In the genomic region with DNA sequence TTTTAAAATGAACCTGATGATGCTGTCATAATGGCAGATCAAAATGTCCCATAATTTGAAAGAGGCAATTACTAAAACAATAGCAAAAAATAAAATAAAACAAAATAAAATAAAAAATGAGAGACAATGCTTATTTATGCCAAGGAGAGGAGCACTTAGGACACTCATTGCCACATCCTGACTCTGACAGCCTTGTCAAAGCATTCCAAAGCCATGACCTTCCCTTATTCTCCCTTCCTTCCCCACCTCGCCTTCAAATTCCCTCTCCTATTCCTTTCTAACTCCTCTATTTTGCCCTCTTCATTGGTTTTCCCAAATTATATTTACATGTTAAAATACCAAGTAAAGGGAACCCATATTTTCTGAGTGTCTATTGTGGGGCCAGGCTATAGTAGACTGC, we compare ENCODE assay signal across 20 cellular contexts.
DNase-seq lines count a peak whose midpoint lies in the region; ATAC-seq and TF ChIP-seq lines count a peak whose summit lies in the region.
"Had no signal": no experiment of that assay in that cellular context is flagged by ENCODE, and none has a peak within 500 bp of the region (broad histone marks: within the 10 kb centered on the region; RNA-seq: fewer than 3 reads in every experiment).

No MANE protein-coding gene starts in this region.

- peaks cover 56% of the 10 kb centered on the region for H3K79me2 ChIP-seq in mammary epithelial cell (ENCODE audit: insufficient read depth, low read length)

- no peak overlapping the region for H3K4me2 ChIP-seq in mammary epithelial cell (ENCODE audit: insufficient read depth, low read depth, low read length)

- no peak overlapping the region for H3K9ac ChIP-seq in mammary epithelial cell (ENCODE audit: insufficient read depth, low read length)

- no peaks in the 10 kb centered on the region for H3K36me3 ChIP-seq in mammary epithelial cell (ENCODE audit: insufficient read depth, low read length)

- H3K9me3 Mint-ChIP-seq in MCF 10A (ENCODE audit: unreplicated experiment), result peaks cover 7% of the 10 kb centered on the region
- H3K9me3 Mint-ChIP-seq in type B pancreatic cell, result peaks cover 19% of the 10 kb centered on the region
- peaks cover 4% of the 10 kb centered on the region for H3K9me3 Mint-ChIP-seq in stimulated activated effector memory CD8-positive, alpha-beta T cell treated with anti-CD3 and anti-CD28 coated beads, Interleukin-12 subunit alpha, Interleukin-12 subunit beta, amount 100 ng/mL, for 72 hours

- in situ Hi-C loops in mammary epithelial cell (cut with MboI; ENCODE audit: low sequenced_read_pairs in 2 of 2), result no loop called here

- no peaks in the 10 kb centered on the region for H3K27me3 ChIP-seq in mammary epithelial cell (ENCODE audit: insufficient read depth, low read length)

- no peak for ATAC-seq in stimulated activated effector memory CD8-positive, alpha-beta T cell treated with anti-CD3 and anti-CD28 coated beads, Interleukin-12 subunit alpha, Interleukin-12 subunit beta, amount 100 ng/mL, for 72 hours
- ATAC-seq: HepG2 had no signal

- no peak overlapping the region for H2AFZ ChIP-seq in mammary epithelial cell (ENCODE audit: low read depth, low read length)

- peaks cover 5% of the 10 kb centered on the region for H3K4me1 Mint-ChIP-seq in MCF 10A (ENCODE audit: insufficient read depth, unreplicated experiment)
- no peaks in the 10 kb centered on the region for H3K4me1 Mint-ChIP-seq in type B pancreatic cell (ENCODE audit: unreplicated experiment)
- H3K4me1 Mint-ChIP-seq in stimulated activated effector memory CD8-positive, alpha-beta T cell treated with anti-CD3 and anti-CD28 coated beads, Interleukin-12 subunit alpha, Interleukin-12 subunit beta, amount 100 ng/mL, for 72 hours, result no peaks in the 10 kb centered on the region

- no peaks in the 10 kb centered on the region for H3K36me3 Mint-ChIP-seq in MCF 10A (ENCODE audit: insufficient read depth, unreplicated experiment)
- peaks cover 3% of the 10 kb centered on the region for H3K36me3 Mint-ChIP-seq in type B pancreatic cell
- H3K36me3 Mint-ChIP-seq in stimulated activated effector memory CD8-positive, alpha-beta T cell treated with anti-CD3 and anti-CD28 coated beads, Interleukin-12 subunit alpha, Interleukin-12 subunit beta, amount 100 ng/mL, for 72 hours, result no peaks in the 10 kb centered on the region

- dilution Hi-C loops in mammary epithelial cell (cut with HindIII; ENCODE audit: low sequenced_read_pairs), result no loop called here

- DNase-seq in mammary epithelial cell (peak; percentile 24), MCF 10A (ENCODE audit: unreplicated experiment) (no peak), RPMI7951 (ENCODE audit: low read depth) (peak; percentile 39), fibroblast of mammary gland (ENCODE audit: low read depth) (peak; percentile 5), type B pancreatic cell (ENCODE audit: extremely low spot score, unreplicated experiment) (no peak), COLO668 (lab: John Stamatoyannopoulos, UW; ENCODE audit: unreplicated experiment) (no peak), hippocampal formation (lab: John Stamatoyannopoulos, UW) (no peak)
- DNase-seq in stimulated activated effector memory CD8-positive, alpha-beta T cell treated with anti-CD3 and anti-CD28 coated beads, Interleukin-12 subunit alpha, Interleukin-12 subunit beta, amount 100 ng/mL, for 72 hours (ENCODE audit: low spot score in 2 of 2), result no peak
- DNase-seq: DMS153, GF-D8, Karpas-422, NCI-H1105 treated with DMSO at 0.1 percent for 48 hours, NCI-H146, NCI-H2029, NCI-H446 treated with DMSO at 0.1 percent for 48 hours, NCI-H526, SIG-M5 had no signal

- no peak overlapping the region for H3K4me3 ChIP-seq in mammary epithelial cell (replicated peaks in 1 of 3; ENCODE audit: insufficient read depth in 1 of 3, low read depth in 2 of 3, low read length in 3 of 3)
- H3K4me3 ChIP-seq in fibroblast of mammary gland (ENCODE audit: control insufficient read depth, low read depth, low read length), result no peak overlapping the region
- H3K4me3 ChIP-seq: SK-N-MC had no signal

- no peak overlapping the region for H3K27ac Mint-ChIP-seq in MCF 10A (ENCODE audit: low read depth, unreplicated experiment)
- no peak overlapping the region for H3K27ac Mint-ChIP-seq in type B pancreatic cell
- no peak overlapping the region for H3K27ac Mint-ChIP-seq in stimulated activated effector memory CD8-positive, alpha-beta T cell treated with anti-CD3 and anti-CD28 coated beads, Interleukin-12 subunit alpha, Interleukin-12 subunit beta, amount 100 ng/mL, for 72 hours

- no peaks in the 10 kb centered on the region for H4K20me1 ChIP-seq in mammary epithelial cell (ENCODE audit: insufficient read depth, low read length)

- POLR2A ChIA-PET in MCF 10A (lab: Yijun Ruan, JAX), result no interaction called here

- 80% methylated on average over 1 of the region's 1 CpG for WGBS in mammary epithelial cell (ENCODE audit: low coverage, missing lambda C conversion rate)

- no peaks in the 10 kb centered on the region for H3K9me3 ChIP-seq in mammary epithelial cell (replicated peaks; ENCODE audit: insufficient read depth, low read length)

- no TSS peak for BruUV-seq in mammary epithelial cell (replicated peaks; lab: Mats Ljungman, UMichigan)
- BruUV-seq in MCF 10A (replicated peaks; lab: Mats Ljungman, UMichigan), result no TSS peak

- no peak for TF ChIP-seq CTCF in mammary epithelial cell (conservative IDR thresholded peaks at IDR 0.05 in 1 of 2, IDR thresholded peaks at IDR 0.05 in 1 of 2; ENCODE audit: extremely low read depth in 1 of 2, insufficient read depth in 1 of 2, low read depth in 1 of 2, low read length in 2 of 2)
- no peak for TF ChIP-seq CTCF in MCF 10A (IDR thresholded peaks at IDR 0.05; ENCODE audit: unreplicated experiment)
- no peak for TF ChIP-seq CTCF in fibroblast of mammary gland (conservative IDR thresholded peaks at IDR 0.05; ENCODE audit: control insufficient read depth, insufficient read depth, low read depth, low read length)
- TF ChIP-seq CTCF in type B pancreatic cell (conservative IDR thresholded peaks at IDR 0.05), result no peak

- peaks cover 6% of the 10 kb centered on the region for H3K4me1 ChIP-seq in mammary epithelial cell (ENCODE audit: insufficient read depth, low read length)

- H3K4me3 Mint-ChIP-seq in MCF 10A (ENCODE audit: unreplicated experiment) (no peak overlapping the region), type B pancreatic cell (no peak overlapping the region)
- H3K4me3 Mint-ChIP-seq in stimulated activated effector memory CD8-positive, alpha-beta T cell treated with anti-CD3 and anti-CD28 coated beads, Interleukin-12 subunit alpha, Interleukin-12 subunit beta, amount 100 ng/mL, for 72 hours, result no peak overlapping the region

- no peak overlapping the region for H3K27ac ChIP-seq in mammary epithelial cell (ENCODE audit: insufficient read depth, low read depth, low read length)
- H3K27ac ChIP-seq: 22Rv1, SK-N-MC had no signal

- H3K27me3 Mint-ChIP-seq in MCF 10A (ENCODE audit: insufficient read depth, unreplicated experiment) (no peaks in the 10 kb centered on the region), type B pancreatic cell (no peaks in the 10 kb centered on the region)

- intact Hi-C loops in mammary epithelial cell (cut with micrococcal nuclease) (no loop called here), MCF 10A (cut with micrococcal nuclease) (no loop called here)

- CTCF ChIA-PET in mammary epithelial cell (lab: Charles Lee; ENCODE audit: low non-redundant PET) (no interaction called here), MCF 10A (lab: Yijun Ruan, JAX) (no interaction called here)

Comparison
In these comparisons a context has a peak if more than half of its experiments do, and no peak if none do; other contexts are left out.
1. DNase-seq: peak in mammary epithelial cell (single experiment), RPMI7951 (single experiment) and fibroblast of mammary gland (single experiment); none in MCF 10A (single experiment), type B pancreatic cell (single experiment), stimulated activated effector memory CD8-positive, alpha-beta T cell treated with anti-CD3 and anti-CD28 coated beads, Interleukin-12 subunit alpha, Interleukin-12 subunit beta, amount 100 ng/mL, for 72 hours (0 of 2), COLO668 (single experiment) and hippocampal formation (0 of 2).